32 cellular contexts compared by ENCODE assay signal in the genomic region with DNA sequence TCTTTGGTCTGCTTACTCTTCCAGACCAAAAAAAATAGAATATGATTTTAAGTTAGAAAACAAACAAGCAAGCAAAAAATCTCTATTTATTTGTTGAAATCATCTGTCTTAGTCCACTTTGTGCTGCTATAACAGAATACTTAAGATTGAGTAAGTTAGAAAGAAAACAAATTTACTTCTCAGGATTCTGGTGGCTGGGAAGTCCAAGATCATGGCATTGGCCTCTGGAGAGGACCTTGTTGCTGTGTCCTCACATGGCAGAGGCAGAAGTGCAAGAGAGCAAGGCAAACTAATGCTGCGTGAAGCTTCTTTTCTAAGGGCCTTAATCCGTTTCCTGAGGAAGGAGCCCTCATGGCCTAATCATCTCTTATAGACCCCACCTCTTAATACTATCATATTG.
"Had no signal": no experiment of that assay in that cellular context is flagged by ENCODE, and none has a peak within 500 bp of the region (broad histone marks: within the 10 kb centered on the region; RNA-seq: fewer than 3 reads in every experiment).

No MANE protein-coding gene starts in this region.

- ATAC-seq: activated CD4-positive, CD25-positive, alpha-beta regulatory T cell treated with anti-CD3 and anti-CD28 coated beads, Interleukin-2, amount 50 U/mL, for 24 hours; activated naive CD4-positive, alpha-beta T cell treated with anti-CD3 and anti-CD28 coated beads, Interleukin-2, amount 50 U/mL, for 72 hours; activated T-cell treated with anti-CD3 and anti-CD28 coated beads, Interleukin-2, amount 50 U/mL, for 72 hours; gastroesophageal sphincter; heart right ventricle; T-cell; T-helper 17 cell had no signal

- H3K27me3 ChIP-seq: ascending aorta, breast epithelium, cardiac muscle cell, colonic mucosa, gastroesophageal sphincter, heart right ventricle had no signal

- H3K36me3 ChIP-seq: ascending aorta, breast epithelium, cardiac muscle cell, colonic mucosa, esophagus squamous epithelium, gastroesophageal sphincter, heart right ventricle, WERI-Rb-1 had no signal

- H3K27me3 Mint-ChIP-seq: activated CD4-positive, alpha-beta memory T cell treated with anti-CD3 and anti-CD28 coated beads, Interleukin-2, amount 10 ng/mL, durations not matched to agents 7 days and 5 days; activated T-cell treated with anti-CD3 and anti-CD28 coated beads, Interleukin-2, amount 50 U/mL, for 24 hours; T-cell; T-helper 17 cell had no signal

- H3K4me3 ChIP-seq: ascending aorta, breast epithelium, cardiac muscle cell, colonic mucosa, esophagus squamous epithelium, gastroesophageal sphincter, heart right ventricle had no signal

- H3K9me3 ChIP-seq: ascending aorta, colonic mucosa, esophagus squamous epithelium had no signal

- H3K4me3 Mint-ChIP-seq: activated B cell treated with CpG ODN at 0.5 μM for 24 hours; activated CD4-positive, alpha-beta memory T cell treated with anti-CD3 and anti-CD28 coated beads, Interleukin-2, amount 10 ng/mL, durations not matched to agents 7 days and 5 days; activated naive CD8-positive, alpha-beta T cell treated with anti-CD3 and anti-CD28 coated beads, Interleukin-2, amount 10 ng/mL, durations not matched to agents 7 days and 5 days; activated T-cell treated with anti-CD3 and anti-CD28 coated beads, Interleukin-2, amount 50 U/mL, for 24 hours; activated T-cell treated with anti-CD3 and anti-CD28 coated beads, Interleukin-2, amount 50 U/mL, for 72 hours; brain; T-cell; T-helper 17 cell; T-helper 2 cell treated with Interferon-gamma antibody and Interleukin-4, amounts not matched to agents 5 μg/mL and 100 μg/mL, for 36 hours had no signal

- DNase-seq: activated B cell treated with CpG ODN at 0.5 μM for 24 hours; activated CD4-positive, alpha-beta memory T cell treated with anti-CD3 and anti-CD28 coated beads, Interleukin-2, amount 10 ng/mL, durations not matched to agents 7 days and 5 days; activated CD4-positive, alpha-beta T cell treated with anti-CD3 and anti-CD28 coated beads for 48 hours; activated CD8-positive, alpha-beta memory T cell treated with anti-CD3 and anti-CD28 coated beads, Interleukin-2, amount 50 U/mL, for 48 hours; activated gamma-delta T cell treated with Interleukin-2 at 50 U/mL for 16 hours; activated naive CD4-positive, alpha-beta T cell treated with Interleukin-2 at 50 U/mL for 16 hours; activated naive CD8-positive, alpha-beta T cell treated with anti-CD3 and anti-CD28 coated beads, Interleukin-2, amount 10 ng/mL, durations not matched to agents 7 days and 5 days; activated T-cell treated with anti-CD3 and anti-CD28 coated beads for 4 hours; activated T-cell treated with anti-CD3 and anti-CD28 coated beads, Interleukin-2, amount 50 U/mL, for 24 hours; activated T-cell treated with anti-CD3 and anti-CD28 coated beads, Interleukin-2, amount 50 U/mL, for 72 hours; central memory CD4-positive, alpha-beta T cell; cerebellar nuclear complex; colonic mucosa; effector CD8-positive, alpha-beta T cell; esophagus squamous epithelium; foreskin melanocyte; heart right ventricle; T-cell; T-helper 17 cell; T1000; WERI-Rb-1 had no signal

- H3K4me1 Mint-ChIP-seq: activated B cell treated with CpG ODN at 0.5 μM for 24 hours; activated CD4-positive, alpha-beta memory T cell treated with anti-CD3 and anti-CD28 coated beads, Interleukin-2, amount 10 ng/mL, durations not matched to agents 7 days and 5 days; activated naive CD8-positive, alpha-beta T cell treated with anti-CD3 and anti-CD28 coated beads, Interleukin-2, amount 10 ng/mL, durations not matched to agents 7 days and 5 days; T-cell had no signal

- FAIRE-seq: endometrium, endothelial cell of umbilical vein had no signal

- H3K4me1 ChIP-seq: ascending aorta, breast epithelium, colonic mucosa had no signal

- H3K27ac ChIP-seq: ascending aorta, breast epithelium, cardiac muscle cell, colonic mucosa, epithelial cell of prostate, esophagus squamous epithelium, gastroesophageal sphincter, heart right ventricle, WERI-Rb-1 had no signal

- H3K36me3 Mint-ChIP-seq: brain, T-cell had no signal

- H3K27ac Mint-ChIP-seq: activated B cell treated with CpG ODN at 0.5 μM for 24 hours; activated CD4-positive, alpha-beta memory T cell treated with anti-CD3 and anti-CD28 coated beads, Interleukin-2, amount 10 ng/mL, durations not matched to agents 7 days and 5 days; activated naive CD4-positive, alpha-beta T cell treated with anti-CD3 and anti-CD28 coated beads, Interleukin-2, amount 50 U/mL, for 72 hours; activated naive CD8-positive, alpha-beta T cell treated with anti-CD3 and anti-CD28 coated beads, Interleukin-2, amount 10 ng/mL, durations not matched to agents 7 days and 5 days; activated T-cell treated with anti-CD3 and anti-CD28 coated beads, Interleukin-2, amount 50 U/mL, for 24 hours; activated T-cell treated with anti-CD3 and anti-CD28 coated beads, Interleukin-2, amount 50 U/mL, for 72 hours; brain; T-cell; T-helper 17 cell; T-helper 2 cell treated with Interferon-gamma antibody and Interleukin-4, amounts not matched to agents 5 μg/mL and 100 μg/mL, for 36 hours had no signal
